Comparison of ENCODE assay signal across 8 cellular contexts in the genomic region with DNA sequence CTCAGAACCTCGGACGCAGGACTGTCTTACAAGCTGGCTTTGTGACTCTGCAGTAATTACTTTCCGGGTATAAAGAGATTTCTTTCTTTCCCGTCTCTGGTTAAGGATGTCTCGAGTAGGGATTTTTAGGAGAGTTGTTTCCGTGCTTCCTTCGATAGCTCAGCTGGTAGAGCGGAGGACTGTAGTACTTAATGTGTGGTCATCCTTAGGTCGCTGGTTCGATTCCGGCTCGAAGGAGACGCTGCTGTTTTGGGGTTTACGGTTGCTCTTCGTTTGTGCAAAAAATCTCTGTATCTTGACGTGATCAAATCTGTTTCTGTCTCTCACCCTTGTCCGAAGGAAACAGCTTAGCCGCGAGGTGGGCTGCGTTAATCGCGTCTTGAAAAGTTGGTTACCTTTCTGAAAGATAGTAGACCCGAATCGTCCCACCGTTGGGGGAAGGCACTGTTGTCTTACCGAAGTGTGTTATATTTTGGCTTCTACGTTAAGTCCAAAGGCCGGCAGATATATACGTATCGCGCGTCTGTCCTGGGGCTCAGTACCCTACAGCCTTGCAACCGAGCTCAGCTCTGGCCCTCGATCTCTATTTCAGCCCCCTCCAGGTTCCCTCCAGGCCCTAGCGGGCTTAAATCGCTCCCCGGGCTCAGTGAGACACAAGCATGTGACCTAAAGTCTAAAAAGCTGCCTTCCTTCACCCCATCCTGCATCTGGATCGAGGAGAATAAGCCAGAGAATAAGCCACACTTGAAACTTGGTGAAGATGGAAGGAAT. TPM values are rescaled to one million over a fixed set of nuclear protein-coding genes. Genes with fewer than 3 reads are reported as not detected.
DNase-seq lines count a peak whose midpoint lies in the region; ATAC-seq lines count a peak whose summit lies in the region.

No MANE protein-coding gene starts in this region.

- DNase-seq in AG20443 (ENCODE audit: low spot score) (peak; percentile 45), NT2/D1 (ENCODE audit: low read depth, low spot score) (no peak)
- peak; percentile 75 for DNase-seq in activated CD8-positive, alpha-beta memory T cell treated with anti-CD3 and anti-CD28 coated beads, Interleukin-2, amount 50 U/mL, for 4 hours
- DNase-seq in stimulated activated CD8-positive, alpha-beta memory T cell treated with anti-CD3 and anti-CD28 coated beads, Interleukin-4, amount 100 ng/mL, for 48 hours, result peak; percentile 91

- H3K9me3 ChIP-seq in NT2/D1 (ENCODE audit: insufficient read depth, low read length) (no peaks in the 10 kb centered on the region), mucosa of stomach (ENCODE audit: control insufficient read depth, low read length) (no peaks in the 10 kb centered on the region)

- H3K4me3 ChIP-seq in NT2/D1 (ENCODE audit: insufficient read length, low read depth) (peak overlapping the region; percentile 86), mucosa of stomach (ENCODE audit: low read length) (peak overlapping the region; percentile 91)

- H3K27me3 ChIP-seq in NT2/D1 (ENCODE audit: insufficient read depth, insufficient read length), result no peaks in the 10 kb centered on the region
- no peaks in the 10 kb centered on the region for H3K27me3 ChIP-seq in mucosa of stomach (ENCODE audit: control insufficient read depth, insufficient read depth, low read length)

- ATAC-seq in GM19023 (IDR thresholded peaks at IDR 0.05; ENCODE audit: unreplicated experiment) (peak; percentile 22), HG03378 (IDR thresholded peaks at IDR 0.05; ENCODE audit: unreplicated experiment) (peak; percentile 34), esophagus mucosa (peak; percentile 71)

- H3K36me3 ChIP-seq in NT2/D1 (ENCODE audit: insufficient read depth, insufficient read length, low read length) (no peaks in the 10 kb centered on the region), mucosa of stomach (ENCODE audit: control insufficient read depth, insufficient read depth, low read length) (no peaks in the 10 kb centered on the region)

- H3K4me1 ChIP-seq in NT2/D1 (ENCODE audit: insufficient read depth, insufficient read length) (no peaks in the 10 kb centered on the region), mucosa of stomach (ENCODE audit: control insufficient read depth, insufficient read depth, low read length) (peaks cover 27% of the 10 kb centered on the region)

- H3K9ac ChIP-seq in NT2/D1 (ENCODE audit: insufficient read length, low read depth) (peak overlapping the region; percentile 94), mucosa of stomach (ENCODE audit: low read length) (peak overlapping the region; percentile 99)

RNA-seq across cellular contexts. Expression of gene RNASE4, which starts 1.1 kb away (rescaled TPM):
- 1.7 TPM for total RNA-seq in esophagus mucosa

RNA-seq across cellular contexts. Expression of gene ANG, which starts 5.3 kb away (rescaled TPM):
- 2.3 TPM for total RNA-seq in esophagus mucosa

RNA-seq across cellular contexts. Expression of gene OR6S1, which starts 41.8 kb away (rescaled TPM):
- not detected for total RNA-seq in esophagus mucosa
